In genomic region chr19:45784096-45784495, GRCh38 we compare ENCODE assay signal across 18 cellular contexts. TPM values are rescaled to one million over a fixed set of nuclear protein-coding genes. Genes with fewer than 3 reads are reported as not detected.
A peak's percentile ranks its signal among the peaks of the same experiment; 100 is the strongest.
DNase-seq lines count a peak whose midpoint lies in the region; ATAC-seq and TF ChIP-seq lines count a peak whose summit lies in the region.
"Had no signal": no experiment of that assay in that cellular context is flagged by ENCODE, and none has a peak within 500 bp of the region (broad histone marks: within the 10 kb centered on the region; RNA-seq: fewer than 3 reads in every experiment).

No MANE protein-coding gene starts in this region.

- intact Hi-C loops in MCF 10A (cut with micrococcal nuclease): no loop called here
- intact Hi-C loops in mammary epithelial cell (cut with micrococcal nuclease): no loop called here
- intact Hi-C loops in esophagus squamous epithelium (cut with DNase I): no loop called here
- intact Hi-C loops in psoas muscle (cut with DNase I): loop anchor here in 1 of 2 donors (10.0 kb wide), 1 partner anchor 1039 kb away; the partner anchor contains the start of gene BCL3
- intact Hi-C loops in uterus (cut with DNase I; ENCODE audit: low total_unique reads): no loop called here

- dilution Hi-C loops in mammary epithelial cell (cut with HindIII; ENCODE audit: low sequenced_read_pairs): no loop called here

- no peak for DNase-seq in MCF 10A (ENCODE audit: unreplicated experiment)
- DNase-seq in mammary epithelial cell: no peak
- DNase-seq in esophagus squamous epithelium (lab: John Stamatoyannopoulos, UW): no peak
- no peak for DNase-seq in psoas muscle
- no peak for DNase-seq in uterus
- DNase-seq in NCI-H69 (lab: John Stamatoyannopoulos, UW): no peak
- no peak for DNase-seq in NCI-H187 (lab: John Stamatoyannopoulos, UW)
- DNase-seq: activated CD4-positive, alpha-beta T cell treated with anti-CD3 and anti-CD28 coated beads, Interleukin-2, amount 10 ng/mL, durations not matched to agents 7 days and 5 days; activated T-cell treated with anti-CD3 and anti-CD28 coated beads, Interleukin-2, amount 50 U/mL, for 4 hours; CD8-positive, alpha-beta memory T cell; left lung; NCI-H2029 treated with DMSO at 0.1 percent for 48 hours; NCI-H524; stimulated activated CD4-positive, alpha-beta T cell treated with anti-CD3 and anti-CD28 coated beads, Interleukin-12 subunit alpha, Interleukin-12 subunit beta, amount 100 ng/mL, for 4 hours; T-helper 17 cell had no signal

- no peak overlapping the region for H3K9ac ChIP-seq in mammary epithelial cell (ENCODE audit: insufficient read depth, low read length)
- H3K9ac ChIP-seq: neural progenitor cell had no signal

- H4K20me1 ChIP-seq in mammary epithelial cell (ENCODE audit: insufficient read depth, low read length): no peaks in the 10 kb centered on the region

- WGBS in mammary epithelial cell (ENCODE audit: low coverage, missing lambda C conversion rate): 100% methylated on average over 1 of the region's 4 CpGs
- WGBS in esophagus squamous epithelium, 2 donors: 70 to 73% methylated on average over 2 to 3 of the region's 4 CpGs
- 71 to 91% (median 77%) methylated on average over 4 of the region's 4 CpGs for WGBS in psoas muscle, 3 donors

- peaks cover 5% of the 10 kb centered on the region for H3K36me3 ChIP-seq in mammary epithelial cell (ENCODE audit: insufficient read depth, low read length)
- peaks cover 19 to 44% (median 20%) of the 10 kb centered on the region in 3 donors for H3K36me3 ChIP-seq in esophagus squamous epithelium
- peaks cover 0 to 36% of the 10 kb centered on the region in 2 donors for H3K36me3 ChIP-seq in psoas muscle (ENCODE audit: insufficient read depth in 1 of 2, low read depth in 1 of 2)
- no peaks in the 10 kb centered on the region for H3K36me3 ChIP-seq in uterus
- H3K36me3 ChIP-seq: neural progenitor cell had no signal

- POLR2A ChIA-PET in MCF 10A (lab: Yijun Ruan, JAX): interaction anchor here (0.9 to 1.6 kb wide), 2 partner anchors 9 to 102 kb away, joined by 4 to 9 read pairs; partner anchors contain the start of genes DMWD and IRF2BP1

- no peak overlapping the region for H3K4me2 ChIP-seq in mammary epithelial cell (ENCODE audit: insufficient read depth, low read depth, low read length)
- H3K4me2 ChIP-seq: neural progenitor cell had no signal

- TF ChIP-seq CTCF in MCF 10A (IDR thresholded peaks at IDR 0.05; ENCODE audit: unreplicated experiment) (no peak), mammary epithelial cell (conservative IDR thresholded peaks at IDR 0.05 in 1 of 2, IDR thresholded peaks at IDR 0.05 in 1 of 2; ENCODE audit: extremely low read depth in 1 of 2, insufficient read depth in 1 of 2, low read depth in 1 of 2, low read length in 2 of 2) (no peak), esophagus squamous epithelium (IDR thresholded peaks at IDR 0.05) (no peak), psoas muscle (IDR thresholded peaks at IDR 0.05) (no peak), uterus (IDR thresholded peaks at IDR 0.05) (no peak)

- peaks cover 10% of the 10 kb centered on the region for H3K79me2 ChIP-seq in mammary epithelial cell (ENCODE audit: insufficient read depth, low read length)

- H3K9me3 ChIP-seq in mammary epithelial cell (replicated peaks; ENCODE audit: insufficient read depth, low read length) (no peaks in the 10 kb centered on the region), esophagus squamous epithelium (no peaks in the 10 kb centered on the region), psoas muscle (no peaks in the 10 kb centered on the region), uterus (no peaks in the 10 kb centered on the region)
- H3K9me3 ChIP-seq: left lung had no signal

- peaks cover 25% of the 10 kb centered on the region for H3K4me1 Mint-ChIP-seq in MCF 10A (ENCODE audit: insufficient read depth, unreplicated experiment)

- no peak for TF ChIP-seq POLR2A in esophagus squamous epithelium (IDR thresholded peaks at IDR 0.05)
- TF ChIP-seq POLR2A in uterus (IDR thresholded peaks at IDR 0.05): no peak

- peak overlapping the region; percentile 84 for H3K27ac Mint-ChIP-seq in MCF 10A (ENCODE audit: low read depth, unreplicated experiment)
- H3K27ac Mint-ChIP-seq: activated CD4-positive, alpha-beta T cell treated with anti-CD3 and anti-CD28 coated beads, Interleukin-2, amount 10 ng/mL, durations not matched to agents 7 days and 5 days; neural progenitor cell; T-helper 17 cell had no signal

- no peaks in the 10 kb centered on the region for H3K27me3 Mint-ChIP-seq in MCF 10A (ENCODE audit: insufficient read depth, unreplicated experiment)

- no peaks in the 10 kb centered on the region for H3K27me3 ChIP-seq in mammary epithelial cell (ENCODE audit: insufficient read depth, low read length)
- no peaks in the 10 kb centered on the region for H3K27me3 ChIP-seq in esophagus squamous epithelium
- no peaks in the 10 kb centered on the region for H3K27me3 ChIP-seq in psoas muscle (ENCODE audit: insufficient read depth in 3 of 3, low read length in 2 of 3)
- H3K27me3 ChIP-seq in uterus: no peaks in the 10 kb centered on the region

- CTCF ChIA-PET in MCF 10A (lab: Yijun Ruan, JAX): interaction anchor here (1.3 kb wide), 1 partner anchor 15 kb away, joined by 6 read pairs; no protein-coding TSS in a partner anchor
- CTCF ChIA-PET in mammary epithelial cell (lab: Charles Lee; ENCODE audit: low non-redundant PET): no interaction called here

- H3K4me1 ChIP-seq in mammary epithelial cell (ENCODE audit: insufficient read depth, low read length) (peaks cover 37% of the 10 kb centered on the region), esophagus squamous epithelium (peaks cover 45 to 71% (median 56%) of the 10 kb centered on the region in 3 donors), psoas muscle (peaks cover 62% of the 10 kb centered on the region), uterus (peaks cover 6 to 17% of the 10 kb centered on the region in 2 donors)

- ATAC-seq in psoas muscle: no peak
- no peak for ATAC-seq in GM19452 (IDR thresholded peaks at IDR 0.05; ENCODE audit: unreplicated experiment)
- ATAC-seq: activated T-cell treated with anti-CD3 and anti-CD28 coated beads, Interleukin-2, amount 50 U/mL, for 4 hours; left lung; T-helper 17 cell had no signal

- no peaks in the 10 kb centered on the region for H3K9me3 Mint-ChIP-seq in MCF 10A (ENCODE audit: unreplicated experiment)
- H3K9me3 Mint-ChIP-seq: activated CD4-positive, alpha-beta T cell treated with anti-CD3 and anti-CD28 coated beads, Interleukin-2, amount 10 ng/mL, durations not matched to agents 7 days and 5 days; activated T-cell treated with anti-CD3 and anti-CD28 coated beads, Interleukin-2, amount 50 U/mL, for 4 hours; CD8-positive, alpha-beta memory T cell; neural progenitor cell had no signal

- in situ Hi-C loops in mammary epithelial cell (cut with MboI; ENCODE audit: low sequenced_read_pairs in 2 of 2): no loop called here

- H3K27ac ChIP-seq in mammary epithelial cell (ENCODE audit: insufficient read depth, low read depth, low read length): no peak overlapping the region
- peak overlapping the region; percentile 79 to 92 (median 89) for H3K27ac ChIP-seq in esophagus squamous epithelium
- peak overlapping the region; percentile 98 for H3K27ac ChIP-seq in psoas muscle
- peak overlapping the region; percentile 93 to 97 for H3K27ac ChIP-seq in uterus
- H3K27ac ChIP-seq: neural progenitor cell had no signal

- no TSS peak for BruUV-seq in MCF 10A (replicated peaks; lab: Mats Ljungman, UMichigan)
- no TSS peak for BruUV-seq in mammary epithelial cell (replicated peaks; lab: Mats Ljungman, UMichigan)

- H3K4me3 ChIP-seq in mammary epithelial cell (replicated peaks in 1 of 3; ENCODE audit: insufficient read depth in 1 of 3, low read depth in 2 of 3, low read length in 3 of 3) (no peak overlapping the region), esophagus squamous epithelium (no peak overlapping the region), psoas muscle (no peak overlapping the region), uterus (no peak overlapping the region)
- H3K4me3 ChIP-seq: left lung, neural progenitor cell had no signal

- peaks cover 37% of the 10 kb centered on the region for H3K36me3 Mint-ChIP-seq in MCF 10A (ENCODE audit: insufficient read depth, unreplicated experiment)

- H2AFZ ChIP-seq in mammary epithelial cell (ENCODE audit: low read depth, low read length): no peak overlapping the region
- H2AFZ ChIP-seq: neural progenitor cell had no signal

- H3K4me3 Mint-ChIP-seq in MCF 10A (ENCODE audit: unreplicated experiment): no peak overlapping the region
- H3K4me3 Mint-ChIP-seq: activated CD4-positive, alpha-beta T cell treated with anti-CD3 and anti-CD28 coated beads, Interleukin-2, amount 10 ng/mL, durations not matched to agents 7 days and 5 days; activated T-cell treated with anti-CD3 and anti-CD28 coated beads, Interleukin-2, amount 50 U/mL, for 4 hours; CD8-positive, alpha-beta memory T cell; neural progenitor cell; T-helper 17 cell had no signal

RNA-seq across cellular contexts. Expression of gene DMPK, which starts 1.8 kb away (rescaled TPM):
- total RNA-seq in MCF 10A (2022) (40.5 and 52.4 TPM in 2 replicates), mammary epithelial cell (10 to 100 TPM; 10.0 to 43.2 TPM), esophagus squamous epithelium (10 to 100 TPM; 15.8 to 36.6 (median 17.2) TPM), psoas muscle (100 to 1,000 TPM; 132 to 617 (median 337) TPM), uterus (100 to 1,000 TPM in 1 of 4 donors, 10 to 100 TPM in 3; 15.3 to 211 (median 43.8) TPM)
- polyA plus RNA-seq in mammary epithelial cell (9.8 TPM), psoas muscle (10 to 100 TPM; 53.0 to 77.7 (median 77.0) TPM)
- 7.1 TPM for polyA minus RNA-seq in mammary epithelial cell

RNA-seq across cellular contexts. Expression of gene DMWD, which starts 8.5 kb away (rescaled TPM):
- total RNA-seq in MCF 10A (2022): 57.5 and 71.6 TPM in 2 replicates
- 10 to 100 TPM; 40.0 to 56.7 TPM for total RNA-seq in mammary epithelial cell
- polyA plus RNA-seq in mammary epithelial cell: 17.0 TPM
- 8.7 TPM for polyA minus RNA-seq in mammary epithelial cell
- 10 to 100 TPM in 3 of 4 donors, 1 to 10 TPM in 1; 9.1 to 32.2 (median 23.5) TPM for total RNA-seq in esophagus squamous epithelium
- total RNA-seq in psoas muscle: 100 to 1,000 TPM in 1 of 4 donors, 10 to 100 TPM in 3; 50.8 to 104 (median 66.9) TPM
- 10 to 100 TPM; 38.4 to 61.8 (median 48.2) TPM for polyA plus RNA-seq in psoas muscle
- 100 to 1,000 TPM in 1 of 4 donors, 10 to 100 TPM in 2, 1 to 10 TPM in 1; 4.4 to 103 (median 36.9) TPM for total RNA-seq in uterus

RNA-seq across cellular contexts. Expression of gene SIX5, which starts 15.0 kb away (rescaled TPM):
- total RNA-seq in MCF 10A (2022) (17.3 and 19.6 TPM in 2 replicates), mammary epithelial cell (1 to 10 TPM; 4.2 to 9.6 TPM), esophagus squamous epithelium (10 to 100 TPM in 2 of 4 donors, 1 to 10 TPM in 2; 5.8 to 13.5 (median 10.1) TPM), psoas muscle (10 to 100 TPM in 1 of 4 donors, 1 to 10 TPM in 3; 9.2 to 14.5 (median 9.4) TPM), uterus (10 to 100 TPM in 2 of 4 donors, 1 to 10 TPM in 2; 4.4 to 48.9 (median 12.5) TPM)
- polyA plus RNA-seq in mammary epithelial cell (4.7 TPM), psoas muscle (1 to 10 TPM; 7.0 to 9.1 (median 8.7) TPM)
- polyA minus RNA-seq in mammary epithelial cell: 7.1 TPM

RNA-seq across cellular contexts. Expression of gene RSPH6A, which starts 31.0 kb away (rescaled TPM):
- total RNA-seq in MCF 10A (2022) (0.21 and 0.29 TPM in 2 replicates), mammary epithelial cell (under 1 TPM; 0.17 to 0.35 TPM), esophagus squamous epithelium (under 1 TPM in 1 of 4 donors, not detected in 3; 0.19 TPM), psoas muscle (under 1 TPM in 2 of 4 donors, not detected in 2; 0.12 to 0.15 TPM), uterus (under 1 TPM in 2 of 4 donors, not detected in 2; 0.14 to 0.40 TPM)
- polyA plus RNA-seq in mammary epithelial cell (not detected), psoas muscle (under 1 TPM in 2 of 3 donors, not detected in 1; 0.03 to 0.05 TPM)
- 0.31 TPM for polyA minus RNA-seq in mammary epithelial cell
- total RNA-seq: subcutaneous adipose tissue had no signal
- polyA plus RNA-seq: CD8-positive, alpha-beta memory T cell had no signal

RNA-seq across cellular contexts. Expression of gene MEIOSIN, which starts 50.9 kb away (rescaled TPM):
- total RNA-seq in MCF 10A (2022): not detected in 2 replicates
- total RNA-seq in mammary epithelial cell: not detected
- polyA plus RNA-seq in mammary epithelial cell: 0.01 TPM
- polyA minus RNA-seq in mammary epithelial cell: not detected
- total RNA-seq in esophagus squamous epithelium: not detected
- not detected for total RNA-seq in psoas muscle
- under 1 TPM in 1 of 3 donors, not detected in 2; 0.01 TPM for polyA plus RNA-seq in psoas muscle
- total RNA-seq in uterus: not detected
- total RNA-seq: activated CD4-positive, alpha-beta T cell treated with anti-CD3 and anti-CD28 coated beads, Interleukin-2, amount 10 ng/mL, durations not matched to agents 7 days and 5 days; activated T-cell treated with anti-CD3 and anti-CD28 coated beads, Interleukin-2, amount 50 U/mL, for 4 hours; CD8-positive, alpha-beta memory T cell; left lung; subcutaneous adipose tissue; T-helper 17 cell had no signal
- polyA plus RNA-seq: CD8-positive, alpha-beta memory T cell had no signal
